ENCODE assay signal across 1 cellular context in the genomic region with DNA sequence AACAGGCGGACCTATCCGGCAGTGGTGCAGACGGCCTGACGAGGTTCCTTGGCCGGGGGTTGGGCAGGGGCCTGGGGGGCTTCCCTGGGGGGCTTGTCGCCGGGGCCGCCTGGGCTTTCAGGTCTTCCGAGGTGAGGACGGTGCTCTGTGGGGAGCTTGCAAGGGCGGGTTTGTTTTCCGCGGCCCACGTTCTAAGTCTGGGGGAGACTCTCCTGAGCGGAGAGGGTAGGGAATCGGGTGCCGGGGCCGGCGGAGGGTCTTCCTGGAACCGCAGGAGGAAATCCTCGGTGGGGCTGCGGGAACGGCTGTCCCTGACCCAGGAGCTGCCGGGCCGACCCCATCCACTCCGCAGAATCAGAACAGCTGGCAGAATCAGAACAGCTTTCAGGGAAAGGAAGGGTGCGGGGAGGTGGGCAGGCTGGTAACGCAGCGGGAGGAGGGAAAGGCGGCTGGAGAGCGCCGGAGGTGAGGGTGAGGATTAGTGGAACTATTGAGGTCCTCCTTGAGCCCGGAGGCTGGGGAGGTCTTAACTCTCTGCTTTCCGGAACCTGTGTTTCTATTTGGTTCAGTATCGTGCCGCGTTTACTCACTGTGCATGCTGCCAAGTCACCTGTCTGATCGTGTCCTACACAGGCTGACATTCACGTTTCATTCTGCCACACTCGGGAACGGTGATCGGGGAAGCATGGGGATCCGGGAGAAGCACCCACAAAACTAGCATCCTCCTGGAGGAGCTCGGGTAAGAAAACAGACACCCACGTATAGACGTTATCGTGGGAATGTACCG.
A peak's percentile ranks its signal among the peaks of the same experiment; 100 is the strongest.
TF ChIP-seq lines count a peak whose summit lies in the region.

No MANE protein-coding gene starts in this region.

TF ChIP-seq in GM12878, 131 proteins besides CTCF, POLR2A, EP300 and RAD21 (continued from another document):
- TF ChIP-seq, protein P1, sequence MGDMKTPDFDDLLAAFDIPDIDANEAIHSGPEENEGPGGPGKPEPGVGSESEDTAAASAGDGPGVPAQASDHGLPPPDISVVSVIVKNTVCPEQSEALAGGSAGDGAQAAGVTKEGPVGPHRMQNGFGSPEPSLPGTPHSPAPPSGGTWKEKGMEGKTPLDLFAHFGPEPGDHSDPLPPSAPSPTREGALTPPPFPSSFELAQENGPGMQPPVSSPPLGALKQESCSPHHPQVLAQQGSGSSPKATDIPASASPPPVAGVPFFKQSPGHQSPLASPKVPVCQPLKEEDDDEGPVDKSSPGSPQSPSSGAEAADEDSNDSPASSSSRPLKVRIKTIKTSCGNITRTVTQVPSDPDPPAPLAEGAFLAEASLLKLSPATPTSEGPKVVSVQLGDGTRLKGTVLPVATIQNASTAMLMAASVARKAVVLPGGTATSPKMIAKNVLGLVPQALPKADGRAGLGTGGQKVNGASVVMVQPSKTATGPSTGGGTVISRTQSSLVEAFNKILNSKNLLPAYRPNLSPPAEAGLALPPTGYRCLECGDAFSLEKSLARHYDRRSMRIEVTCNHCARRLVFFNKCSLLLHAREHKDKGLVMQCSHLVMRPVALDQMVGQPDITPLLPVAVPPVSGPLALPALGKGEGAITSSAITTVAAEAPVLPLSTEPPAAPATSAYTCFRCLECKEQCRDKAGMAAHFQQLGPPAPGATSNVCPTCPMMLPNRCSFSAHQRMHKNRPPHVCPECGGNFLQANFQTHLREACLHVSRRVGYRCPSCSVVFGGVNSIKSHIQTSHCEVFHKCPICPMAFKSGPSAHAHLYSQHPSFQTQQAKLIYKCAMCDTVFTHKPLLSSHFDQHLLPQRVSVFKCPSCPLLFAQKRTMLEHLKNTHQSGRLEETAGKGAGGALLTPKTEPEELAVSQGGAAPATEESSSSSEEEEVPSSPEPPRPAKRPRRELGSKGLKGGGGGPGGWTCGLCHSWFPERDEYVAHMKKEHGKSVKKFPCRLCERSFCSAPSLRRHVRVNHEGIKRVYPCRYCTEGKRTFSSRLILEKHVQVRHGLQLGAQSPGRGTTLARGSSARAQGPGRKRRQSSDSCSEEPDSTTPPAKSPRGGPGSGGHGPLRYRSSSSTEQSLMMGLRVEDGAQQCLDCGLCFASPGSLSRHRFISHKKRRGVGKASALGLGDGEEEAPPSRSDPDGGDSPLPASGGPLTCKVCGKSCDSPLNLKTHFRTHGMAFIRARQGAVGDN (IDR thresholded peaks at IDR 0.05), result 0 out of 2 replicates have a peak, but pooled peaks have one; percentile 21
- 0 out of 2 replicates have a peak, but pooled peaks have one; percentile 3 for TF ChIP-seq CREB1 (IDR thresholded peaks at IDR 0.05; ENCODE audit: low read depth)
- no peak for TF ChIP-seq CHD4 (IDR thresholded peaks at IDR 0.05)
- 0 out of 3 replicates have a peak, but pooled peaks of 1 of the 2 experiments have one; percentile 24 for TF ChIP-seq EGR1 (IDR thresholded peaks at IDR 0.05; ENCODE audit: borderline replicate concordance in 1 of 2, low read depth in 2 of 2, low read length in 2 of 2)
- TF ChIP-seq SMAD1 (IDR thresholded peaks at IDR 0.05; ENCODE audit: low read depth, partially characterized antibody), result no peak
- TF ChIP-seq IKZF2 (IDR thresholded peaks at IDR 0.05), result 0 out of 4 replicates have a peak, but pooled peaks of 1 of the 2 experiments have one; percentile 19
- TF ChIP-seq CEBPB (IDR thresholded peaks at IDR 0.05; ENCODE audit: borderline replicate concordance in 1 of 2, low read depth in 2 of 2, low read length in 2 of 2), result no peak
- TF ChIP-seq, protein P2, sequence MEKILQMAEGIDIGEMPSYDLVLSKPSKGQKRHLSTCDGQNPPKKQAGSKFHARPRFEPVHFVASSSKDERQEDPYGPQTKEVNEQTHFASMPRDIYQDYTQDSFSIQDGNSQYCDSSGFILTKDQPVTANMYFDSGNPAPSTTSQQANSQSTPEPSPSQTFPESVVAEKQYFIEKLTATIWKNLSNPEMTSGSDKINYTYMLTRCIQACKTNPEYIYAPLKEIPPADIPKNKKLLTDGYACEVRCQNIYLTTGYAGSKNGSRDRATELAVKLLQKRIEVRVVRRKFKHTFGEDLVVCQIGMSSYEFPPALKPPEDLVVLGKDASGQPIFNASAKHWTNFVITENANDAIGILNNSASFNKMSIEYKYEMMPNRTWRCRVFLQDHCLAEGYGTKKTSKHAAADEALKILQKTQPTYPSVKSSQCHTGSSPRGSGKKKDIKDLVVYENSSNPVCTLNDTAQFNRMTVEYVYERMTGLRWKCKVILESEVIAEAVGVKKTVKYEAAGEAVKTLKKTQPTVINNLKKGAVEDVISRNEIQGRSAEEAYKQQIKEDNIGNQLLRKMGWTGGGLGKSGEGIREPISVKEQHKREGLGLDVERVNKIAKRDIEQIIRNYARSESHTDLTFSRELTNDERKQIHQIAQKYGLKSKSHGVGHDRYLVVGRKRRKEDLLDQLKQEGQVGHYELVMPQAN (conservative IDR thresholded peaks at IDR 0.05), result 0 out of 2 replicates have a peak, but pooled peaks have one; percentile 35
- TF ChIP-seq RUNX3 (IDR thresholded peaks at IDR 0.05; ENCODE audit: low read length), result 0 out of 2 replicates have a peak, but pooled peaks have one; percentile 4
- TF ChIP-seq BHLHE40 (IDR thresholded peaks at IDR 0.05; ENCODE audit: borderline replicate concordance in 1 of 2, low read depth in 2 of 2, low read length in 1 of 2), result 0 out of 4 replicates have a peak, but pooled peaks of 1 of the 2 experiments have one; percentile 14
- TF ChIP-seq SMARCA5 (IDR thresholded peaks at IDR 0.05), result 0 out of 2 replicates have a peak, but pooled peaks have one; percentile 8
- TF ChIP-seq MEF2B (IDR thresholded peaks at IDR 0.05; ENCODE audit: partially characterized antibody, poor library complexity, severe bottlenecking), result peak; percentile 73
- no peak for TF ChIP-seq TARDBP (IDR thresholded peaks at IDR 0.05; ENCODE audit: borderline replicate concordance)
